20 cellular contexts compared by ENCODE assay signal in the genomic region with DNA sequence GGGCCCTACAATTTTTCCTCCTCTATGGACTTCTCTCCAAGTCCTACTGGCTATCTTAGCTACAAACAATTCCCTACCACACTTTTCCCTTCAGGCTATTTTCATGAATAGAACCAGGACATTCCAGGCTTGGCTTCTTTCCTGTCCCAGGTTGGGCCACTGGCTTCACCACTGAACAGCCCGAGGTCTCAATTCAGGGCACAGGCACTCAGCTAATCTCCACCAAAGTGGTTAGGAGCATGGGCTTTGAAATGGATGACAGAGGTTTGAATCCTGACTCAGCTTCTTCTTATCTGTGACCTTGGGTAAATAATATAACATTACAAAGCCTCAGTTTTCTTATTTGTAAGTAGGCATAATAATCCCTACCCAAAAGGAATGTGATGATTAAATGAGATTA. TPM values are rescaled to one million over a fixed set of nuclear protein-coding genes. Genes with fewer than 3 reads are reported as not detected.
DNase-seq lines count a peak whose midpoint lies in the region; ATAC-seq, FAIRE-seq and TF ChIP-seq lines count a peak whose summit lies in the region.
"Had no signal": no experiment of that assay in that cellular context is flagged by ENCODE, and none has a peak within 500 bp of the region (broad histone marks: within the 10 kb centered on the region; RNA-seq: fewer than 3 reads in every experiment).

No MANE protein-coding gene starts in this region.

- BruUV-seq in HepG2 (replicated peaks; lab: Mats Ljungman, UMichigan) (no TSS peak), PC-3 (replicated peaks; lab: Mats Ljungman, UMichigan) (no TSS peak)

- peaks cover 10% of the 10 kb centered on the region for H3K36me3 Mint-ChIP-seq in endothelial cell (ENCODE audit: low read depth, unreplicated experiment)
- no peaks in the 10 kb centered on the region for H3K36me3 Mint-ChIP-seq in activated T-cell treated with anti-CD3 and anti-CD28 coated beads, Interleukin-2, amount 50 U/mL, for 4 hours (ENCODE audit: insufficient read depth)
- no peaks in the 10 kb centered on the region for H3K36me3 Mint-ChIP-seq in CD8-positive, alpha-beta T cell
- H3K36me3 Mint-ChIP-seq in activated CD8-positive, alpha-beta T cell treated with anti-CD3 and anti-CD28 coated beads for 36 hours (ENCODE audit: low read depth) = no peaks in the 10 kb centered on the region

- H3K79me2 ChIP-seq in HepG2 (ENCODE audit: insufficient read depth, low read length) (no peaks in the 10 kb centered on the region), PC-3 (ENCODE audit: low read length) (no peaks in the 10 kb centered on the region)

- no peaks in the 10 kb centered on the region for H3K9me3 ChIP-seq in HepG2 (ENCODE audit: low read length)
- no peaks in the 10 kb centered on the region for H3K9me3 ChIP-seq in right lobe of liver
- no peaks in the 10 kb centered on the region for H3K9me3 ChIP-seq in PC-3 (ENCODE audit: low read length)
- H3K9me3 ChIP-seq in CD8-positive, alpha-beta T cell (ENCODE audit: low read length) = no peaks in the 10 kb centered on the region

- H3K4me2 ChIP-seq in HepG2 (ENCODE audit: low read depth, low read length) = 0 out of 2 replicates have a peak overlapping the region, but pooled peaks have one; percentile 60
- no peak overlapping the region for H3K4me2 ChIP-seq in PC-3 (ENCODE audit: low read length)

- ATAC-seq in HepG2 (no peak), right lobe of liver (no peak), PC-3 (no peak)
- no peak for ATAC-seq in activated T-cell treated with anti-CD3 and anti-CD28 coated beads, Interleukin-2, amount 50 U/mL, for 4 hours
- ATAC-seq in CD8-positive, alpha-beta T cell = no peak
- ATAC-seq in activated CD8-positive, alpha-beta T cell treated with anti-CD3 and anti-CD28 coated beads for 36 hours = no peak
- ATAC-seq: HCT116 had no signal

- H3K9me3 Mint-ChIP-seq in endothelial cell (ENCODE audit: unreplicated experiment) = peaks cover 4% of the 10 kb centered on the region
- no peaks in the 10 kb centered on the region for H3K9me3 Mint-ChIP-seq in activated T-cell treated with anti-CD3 and anti-CD28 coated beads, Interleukin-2, amount 50 U/mL, for 4 hours
- H3K9me3 Mint-ChIP-seq in CD8-positive, alpha-beta T cell = no peaks in the 10 kb centered on the region
- no peaks in the 10 kb centered on the region for H3K9me3 Mint-ChIP-seq in activated CD8-positive, alpha-beta T cell treated with anti-CD3 and anti-CD28 coated beads for 36 hours
- H3K9me3 Mint-ChIP-seq: CD4-positive, CD25-positive, alpha-beta regulatory T cell had no signal

- TF ChIP-seq RAD21 in HepG2 (CRISPR knock-in tag; IDR thresholded peaks at IDR 0.05) = no peak

- TF ChIP-seq EP300 in HepG2 (IDR thresholded peaks at IDR 0.05; ENCODE audit: low read depth in 2 of 2, low read length in 2 of 2) = no peak
- TF ChIP-seq EP300 in HepG2 (CRISPR knock-in tag; IDR thresholded peaks at IDR 0.05; ENCODE audit: borderline replicate concordance) = no peak

- no peak for TF ChIP-seq POLR2A in HepG2 (IDR thresholded peaks at IDR 0.05; ENCODE audit: insufficient read depth in 1 of 2, low read depth in 2 of 2, low read length in 2 of 2)
- TF ChIP-seq POLR2A in right lobe of liver (IDR thresholded peaks at IDR 0.05) = no peak

- TF ChIP-seq CTCF in HepG2 (CRISPR knock-in tag; IDR thresholded peaks at IDR 0.05) (no peak), right lobe of liver (IDR thresholded peaks at IDR 0.05) (no peak), PC-3 (conservative IDR thresholded peaks at IDR 0.05; ENCODE audit: low read depth, low read length) (no peak), endothelial cell (IDR thresholded peaks at IDR 0.05; ENCODE audit: unreplicated experiment) (no peak)
- no peak for TF ChIP-seq CTCF in CD8-positive, alpha-beta T cell (IDR thresholded peaks at IDR 0.05)
- TF ChIP-seq CTCF in activated CD8-positive, alpha-beta T cell treated with anti-CD3 and anti-CD28 coated beads for 36 hours (IDR thresholded peaks at IDR 0.05) = no peak

- H3K27me3 Mint-ChIP-seq in endothelial cell (ENCODE audit: unreplicated experiment) = peaks cover 5% of the 10 kb centered on the region
- H3K27me3 Mint-ChIP-seq in activated T-cell treated with anti-CD3 and anti-CD28 coated beads, Interleukin-2, amount 50 U/mL, for 4 hours (ENCODE audit: low read depth) = no peaks in the 10 kb centered on the region
- no peaks in the 10 kb centered on the region for H3K27me3 Mint-ChIP-seq in CD8-positive, alpha-beta T cell (ENCODE audit: low read depth)
- H3K27me3 Mint-ChIP-seq in activated CD8-positive, alpha-beta T cell treated with anti-CD3 and anti-CD28 coated beads for 36 hours = no peaks in the 10 kb centered on the region

- H3K4me3 ChIP-seq in HepG2 (replicated peaks in 1 of 3; ENCODE audit: insufficient read depth in 1 of 3, low read depth in 2 of 3, low read length in 3 of 3) (no peak overlapping the region), right lobe of liver (no peak overlapping the region), PC-3 (ENCODE audit: low read length) (no peak overlapping the region)
- H3K4me3 ChIP-seq in CD8-positive, alpha-beta T cell (ENCODE audit: low read depth, low read length) = no peak overlapping the region

- intact Hi-C loops in HepG2 (cut with micrococcal nuclease; ENCODE audit: unreplicated experiment) = no loop called here
- intact Hi-C loops in right lobe of liver (cut with DNase I) = no loop called here
- intact Hi-C loops in PC-3 (cut with micrococcal nuclease) = no loop called here
- intact Hi-C loops in CD8-positive, alpha-beta T cell (cut with DNase I, micrococcal nuclease) = no loop called here
- intact Hi-C loops in activated CD8-positive, alpha-beta T cell treated with anti-CD3 and anti-CD28 coated beads for 36 hours (cut with micrococcal nuclease) = no loop called here

- H3K9me2 ChIP-seq in PC-3 (replicated peaks; ENCODE audit: low read length) = no peaks in the 10 kb centered on the region

- in situ Hi-C loops in HepG2 (cut with HindIII; ENCODE audit: extremely low pct_ligation_motif_present, low pct_unique_long_range_greater_than_20kb) = no loop called here

- H3K27ac ChIP-seq in HepG2 (ENCODE audit: extremely low read length, insufficient read depth, low read length) (peak overlapping the region; percentile 9), right lobe of liver (no peak overlapping the region), PC-3 (ENCODE audit: low read length) (no peak overlapping the region)
- H3K27ac ChIP-seq in CD8-positive, alpha-beta T cell (ENCODE audit: low read depth, low read length) = no peak overlapping the region
- H3K27ac ChIP-seq: HL-60 had no signal

- POLR2A ChIA-PET in HepG2 (lab: Yijun Ruan, JAX) = interaction anchor here (1.0 to 3.1 kb wide), 5 partner anchors 24 to 65 kb away, joined by 3 to 24 read pairs (median 10); no protein-coding TSS in a partner anchor
- POLR2A ChIA-PET in PC-3 (lab: Charles Lee; ENCODE audit: unreplicated experiment) = no interaction called here
- POLR2A ChIA-PET in CD8-positive, alpha-beta T cell (lab: Charles Lee) = no interaction called here
- POLR2A ChIA-PET in activated CD8-positive, alpha-beta T cell treated with anti-CD3 and anti-CD28 coated beads for 36 hours (lab: Charles Lee) = interaction anchor here (1.3 kb wide), 1 partner anchor 38 kb away, joined by 5 read pairs; no protein-coding TSS in a partner anchor

- H3K9ac ChIP-seq in HepG2 (ENCODE audit: insufficient read depth, low read depth, low read length) = no peak overlapping the region
- H3K9ac ChIP-seq in PC-3 (ENCODE audit: low read length) = no peak overlapping the region

- no peaks in the 10 kb centered on the region for H3K36me3 ChIP-seq in HepG2 (replicated peaks in 1 of 2; ENCODE audit: control insufficient read depth in 1 of 2, insufficient read depth in 2 of 2, low read length in 2 of 2)
- no peaks in the 10 kb centered on the region for H3K36me3 ChIP-seq in right lobe of liver
- no peaks in the 10 kb centered on the region for H3K36me3 ChIP-seq in PC-3 (ENCODE audit: low read depth, low read length)
- H3K36me3 ChIP-seq in CD8-positive, alpha-beta T cell (ENCODE audit: insufficient read depth, low read length) = no peaks in the 10 kb centered on the region

- peaks cover 4% of the 10 kb centered on the region for H3K4me1 Mint-ChIP-seq in endothelial cell (ENCODE audit: unreplicated experiment)
- H3K4me1 Mint-ChIP-seq in activated T-cell treated with anti-CD3 and anti-CD28 coated beads, Interleukin-2, amount 50 U/mL, for 4 hours (ENCODE audit: low read depth) = no peaks in the 10 kb centered on the region
- no peaks in the 10 kb centered on the region for H3K4me1 Mint-ChIP-seq in CD8-positive, alpha-beta T cell (ENCODE audit: low read depth)
- no peaks in the 10 kb centered on the region for H3K4me1 Mint-ChIP-seq in activated CD8-positive, alpha-beta T cell treated with anti-CD3 and anti-CD28 coated beads for 36 hours (ENCODE audit: low read depth)
- H3K4me1 Mint-ChIP-seq: CD4-positive, CD25-positive, alpha-beta regulatory T cell had no signal

- H4K20me1 ChIP-seq in HepG2 (ENCODE audit: insufficient read depth, low read length) (no peaks in the 10 kb centered on the region), PC-3 (ENCODE audit: low read length) (no peaks in the 10 kb centered on the region)

- H3K27me3 ChIP-seq in HepG2 (ENCODE audit: control insufficient read depth in 1 of 2, insufficient read depth in 2 of 2, low read length in 2 of 2) = no peaks in the 10 kb centered on the region
- no peaks in the 10 kb centered on the region for H3K27me3 ChIP-seq in right lobe of liver
- H3K27me3 ChIP-seq in PC-3 (ENCODE audit: low read length) = no peaks in the 10 kb centered on the region
- no peaks in the 10 kb centered on the region for H3K27me3 ChIP-seq in CD8-positive, alpha-beta T cell (ENCODE audit: insufficient read depth, low read length)

- H2AFZ ChIP-seq in HepG2 (ENCODE audit: low read length) = no peak overlapping the region
- H2AFZ ChIP-seq in PC-3 (ENCODE audit: low read length) = no peak overlapping the region

- H3K4me1 ChIP-seq in HepG2 (ENCODE audit: insufficient read depth, low read length) (peaks cover 35% of the 10 kb centered on the region), right lobe of liver (peaks cover 0 to 5% (median 0%) of the 10 kb centered on the region in 4 donors), PC-3 (ENCODE audit: insufficient read depth, low read length) (0 out of 2 replicates have a peak, but pooled peaks cover 7% of the 10 kb centered on the region)
- H3K4me1 ChIP-seq in CD8-positive, alpha-beta T cell (ENCODE audit: insufficient read depth, low read length) = no peaks in the 10 kb centered on the region

- no peak overlapping the region for H3K4me3 Mint-ChIP-seq in endothelial cell (ENCODE audit: unreplicated experiment)
- H3K4me3 Mint-ChIP-seq in activated T-cell treated with anti-CD3 and anti-CD28 coated beads, Interleukin-2, amount 50 U/mL, for 4 hours = no peak overlapping the region
- no peak overlapping the region for H3K4me3 Mint-ChIP-seq in CD8-positive, alpha-beta T cell
- no peak overlapping the region for H3K4me3 Mint-ChIP-seq in activated CD8-positive, alpha-beta T cell treated with anti-CD3 and anti-CD28 coated beads for 36 hours
- H3K4me3 Mint-ChIP-seq: CD4-positive, CD25-positive, alpha-beta regulatory T cell had no signal

- 8% methylated on average over 1 of the region's 1 CpG for WGBS in HepG2 (ENCODE audit: low lambda C conversion rate)
- WGBS in right lobe of liver (ENCODE audit: insufficient coverage, low coverage, low lambda C conversion rate, missing lambda C conversion rate) = 83% methylated on average over 1 of the region's 1 CpG

- H3F3A ChIP-seq in PC-3 (ENCODE audit: low read length, unreplicated experiment) = no peaks in the 10 kb centered on the region

- FAIRE-seq in HepG2 (lab: Jason Lieb, UNC) = no peak
- FAIRE-seq: D721Med had no signal

- CTCF ChIA-PET in HepG2 (lab: Yijun Ruan, JAX; ENCODE audit: low intra/inter-chr PET ratio, low total read pairs) (interaction anchor here (1.6 kb wide), 1 partner anchor 24 kb away, joined by 5 read pairs; no protein-coding TSS in a partner anchor), PC-3 (lab: Charles Lee) (no interaction called here)
- CTCF ChIA-PET in CD8-positive, alpha-beta T cell (lab: Charles Lee) = no interaction called here
- CTCF ChIA-PET in activated CD8-positive, alpha-beta T cell treated with anti-CD3 and anti-CD28 coated beads for 36 hours (lab: Charles Lee) = interaction anchor here (1.2 to 2.1 kb wide), 3 partner anchors 9 to 65 kb away, joined by 3 to 5 read pairs (median 4); no protein-coding TSS in a partner anchor

- no peak for DNase-seq in HepG2 (ENCODE audit: low spot score)
- no peak for DNase-seq in right lobe of liver
- DNase-seq in PC-3 = peak; percentile 62
- no peak for DNase-seq in endothelial cell (ENCODE audit: low spot score)
- no peak for DNase-seq in activated T-cell treated with anti-CD3 and anti-CD28 coated beads, Interleukin-2, amount 50 U/mL, for 4 hours
- no peak for DNase-seq in C1 segment of cervical spinal cord (lab: John Stamatoyannopoulos, UW)
- no peak for DNase-seq in CD8-positive, alpha-beta T cell
- DNase-seq in activated CD8-positive, alpha-beta T cell treated with anti-CD3 and anti-CD28 coated beads for 36 hours = no peak
- DNase-seq: CD4-positive, CD25-positive, alpha-beta regulatory T cell; DND-41; KG1; MM.1S; NCI-H1105 treated with DMSO at 0.1 percent for 48 hours; NCI-H187; NCI-H510A treated with DMSO at 0.1 percent for 48 hours; SIG-M5; SW 1271 had no signal

- peak overlapping the region; percentile 4 for H3K27ac Mint-ChIP-seq in endothelial cell (ENCODE audit: unreplicated experiment)
- H3K27ac Mint-ChIP-seq in CD8-positive, alpha-beta T cell = no peak overlapping the region
- H3K27ac Mint-ChIP-seq in activated CD8-positive, alpha-beta T cell treated with anti-CD3 and anti-CD28 coated beads for 36 hours = no peak overlapping the region

RNA-seq across cellular contexts. Expression of gene ZNF629, which starts 50.9 kb away (rescaled TPM):
- 14.3 and 16.5 TPM in 2 replicates for total RNA-seq in HepG2 (2016; rRNA removed; fragmentation: Illumina TruSeq; extraction: Trizol)
- 1.3 TPM in 2 replicates for total RNA-seq in HepG2 (2016; cell fraction: cytosol; rRNA removed; fragmentation: Illumina TruSeq; extraction: Trizol; ENCODE audit: low read depth)
- total RNA-seq in HepG2 (2016; cell fraction: insoluble cytoplasmic fraction; rRNA removed; fragmentation: Illumina TruSeq; extraction: Trizol) = 12.7 and 16.5 TPM in 2 replicates
- 5.2 and 5.9 TPM in 2 replicates for total RNA-seq in HepG2 (2016; cell fraction: membrane; rRNA removed; fragmentation: Illumina TruSeq; extraction: Trizol)
- total RNA-seq in HepG2 (2016; cell fraction: nucleus; rRNA removed; fragmentation: Illumina TruSeq; extraction: Trizol) = 15.1 and 17.8 TPM in 2 replicates
- polyA plus RNA-seq in HepG2 (2011; rRNA removed) = 6.1 and 8.2 TPM in 2 replicates
- polyA plus RNA-seq in HepG2 (2011; cell fraction: cytosol; rRNA removed) = 3.9 and 4.8 TPM in 2 replicates
- polyA plus RNA-seq in HepG2 (2011; cell fraction: nucleus; rRNA removed) = 25.0 TPM in 2 replicates
- 9.2 and 10.1 TPM in 2 replicates for polyA plus RNA-seq in HepG2 (2012)
- polyA plus RNA-seq in HepG2 (2016; cell fraction: cytosol; fragmentation: Illumina TruSeq; extraction: Trizol; ENCODE audit: low read depth) = 0.64 and 0.65 TPM in 2 replicates
- 11.8 and 14.8 TPM in 2 replicates for polyA plus RNA-seq in HepG2 (2016; cell fraction: insoluble cytoplasmic fraction; fragmentation: Illumina TruSeq; extraction: Trizol; ENCODE audit: low read depth)
- 2.2 and 2.7 TPM in 2 replicates for polyA plus RNA-seq in HepG2 (2016; cell fraction: membrane; fragmentation: Illumina TruSeq; extraction: Trizol; ENCODE audit: low read depth)
- 25.2 and 26.3 TPM in 2 replicates for polyA plus RNA-seq in HepG2 (2016; cell fraction: nucleus; fragmentation: Illumina TruSeq; extraction: Trizol; ENCODE audit: insufficient read depth, low read depth)
- 9.3 and 12.7 TPM in 2 replicates for polyA minus RNA-seq in HepG2 (2011; rRNA and poly(A)+ RNA removed; ENCODE audit: low replicate concordance)
- polyA minus RNA-seq in HepG2 (2011; cell fraction: cytosol; rRNA and poly(A)+ RNA removed) = 8.3 and 9.5 TPM in 2 replicates
- 15.8 and 22.4 TPM in 2 replicates for polyA minus RNA-seq in HepG2 (2011; cell fraction: nucleus; rRNA and poly(A)+ RNA removed)
- total RNA-seq in right lobe of liver = 1 to 10 TPM; 3.7 to 4.8 (median 4.3) TPM
- total RNA-seq in PC-3 (2014; rRNA removed) = 7.8 and 8.4 TPM in 2 replicates
- 29.7 TPM for total RNA-seq in endothelial cell (ENCODE audit: unreplicated experiment)
- 1 to 10 TPM; 5.3 to 7.0 (median 7.0) TPM for total RNA-seq in activated T-cell treated with anti-CD3 and anti-CD28 coated beads, Interleukin-2, amount 50 U/mL, for 4 hours
- 1 to 10 TPM; 1.7 to 1.9 TPM for total RNA-seq in CD8-positive, alpha-beta T cell
- 1 to 10 TPM; 2.8 to 3.2 TPM for total RNA-seq in activated CD8-positive, alpha-beta T cell treated with anti-CD3 and anti-CD28 coated beads for 36 hours

RNA-seq across cellular contexts. Expression of gene BCL7C, which starts 56.0 kb away (rescaled TPM):
- total RNA-seq in HepG2 (2016; rRNA removed; fragmentation: Illumina TruSeq; extraction: Trizol) (20.6 and 33.8 TPM in 2 replicates), right lobe of liver (10 to 100 TPM in 2 of 6 experiments, 1 to 10 TPM in 4; 5.9 to 14.3 (median 7.9) TPM), PC-3 (2014; rRNA removed) (75.6 and 97.3 TPM in 2 replicates), endothelial cell (ENCODE audit: unreplicated experiment) (53.9 TPM)
- total RNA-seq in HepG2 (2016; cell fraction: cytosol; rRNA removed; fragmentation: Illumina TruSeq; extraction: Trizol; ENCODE audit: low read depth) = 194 and 197 TPM in 2 replicates
- 22.9 and 35.1 TPM in 2 replicates for total RNA-seq in HepG2 (2016; cell fraction: insoluble cytoplasmic fraction; rRNA removed; fragmentation: Illumina TruSeq; extraction: Trizol)
- 119 and 127 TPM in 2 replicates for total RNA-seq in HepG2 (2016; cell fraction: membrane; rRNA removed; fragmentation: Illumina TruSeq; extraction: Trizol)
- 13.0 and 13.8 TPM in 2 replicates for total RNA-seq in HepG2 (2016; cell fraction: nucleus; rRNA removed; fragmentation: Illumina TruSeq; extraction: Trizol)
- polyA plus RNA-seq in HepG2 (2011; rRNA removed) = 17.3 and 17.7 TPM in 2 replicates
- polyA plus RNA-seq in HepG2 (2011; cell fraction: cytosol; rRNA removed) = 16.6 and 23.0 TPM in 2 replicates
- 6.8 and 7.6 TPM in 2 replicates for polyA plus RNA-seq in HepG2 (2011; cell fraction: nucleus; rRNA removed)
- 9.5 and 11.7 TPM in 2 replicates for polyA plus RNA-seq in HepG2 (2012)
- polyA plus RNA-seq in HepG2 (2016; cell fraction: cytosol; fragmentation: Illumina TruSeq; extraction: Trizol; ENCODE audit: low read depth) = 217 TPM in 2 replicates
- 24.4 and 25.8 TPM in 2 replicates for polyA plus RNA-seq in HepG2 (2016; cell fraction: insoluble cytoplasmic fraction; fragmentation: Illumina TruSeq; extraction: Trizol; ENCODE audit: low read depth)
- 119 and 124 TPM in 2 replicates for polyA plus RNA-seq in HepG2 (2016; cell fraction: membrane; fragmentation: Illumina TruSeq; extraction: Trizol; ENCODE audit: low read depth)
- polyA plus RNA-seq in HepG2 (2016; cell fraction: nucleus; fragmentation: Illumina TruSeq; extraction: Trizol; ENCODE audit: insufficient read depth, low read depth) = 23.8 and 25.6 TPM in 2 replicates
- polyA minus RNA-seq in HepG2 (2011; rRNA and poly(A)+ RNA removed; ENCODE audit: low replicate concordance) = 4.2 and 4.3 TPM in 2 replicates
- polyA minus RNA-seq in HepG2 (2011; cell fraction: cytosol; rRNA and poly(A)+ RNA removed) = 5.2 and 7.2 TPM in 2 replicates
- polyA minus RNA-seq in HepG2 (2011; cell fraction: nucleus; rRNA and poly(A)+ RNA removed) = 3.6 and 3.9 TPM in 2 replicates
- 10 to 100 TPM; 22.1 to 24.8 (median 23.7) TPM for total RNA-seq in activated T-cell treated with anti-CD3 and anti-CD28 coated beads, Interleukin-2, amount 50 U/mL, for 4 hours
- total RNA-seq in CD8-positive, alpha-beta T cell = 10 to 100 TPM; 16.0 to 16.2 TPM
- 10 to 100 TPM; 21.8 to 23.6 TPM for total RNA-seq in activated CD8-positive, alpha-beta T cell treated with anti-CD3 and anti-CD28 coated beads for 36 hours

RNA-seq across cellular contexts. Expression of gene CTF1, which starts 58.5 kb away (rescaled TPM):
- total RNA-seq in HepG2 (2016; rRNA removed; fragmentation: Illumina TruSeq; extraction: Trizol) (0.11 and 0.13 TPM in 2 replicates), right lobe of liver (under 1 TPM in 4 of 6 experiments, not detected in 2; 0.13 to 0.74 (median 0.43) TPM), PC-3 (2014; rRNA removed) (0.29 and 0.98 TPM in 2 replicates), endothelial cell (ENCODE audit: unreplicated experiment) (3.4 TPM)
- total RNA-seq in HepG2 (2016; cell fraction: cytosol; rRNA removed; fragmentation: Illumina TruSeq; extraction: Trizol; ENCODE audit: low read depth) = 0.18 and 0.20 TPM in 2 replicates
- total RNA-seq in HepG2 (2016; cell fraction: insoluble cytoplasmic fraction; rRNA removed; fragmentation: Illumina TruSeq; extraction: Trizol) = 0.19 TPM in 1 of 2 replicates, not detected in the other
- 0.19 and 0.31 TPM in 2 replicates for total RNA-seq in HepG2 (2016; cell fraction: membrane; rRNA removed; fragmentation: Illumina TruSeq; extraction: Trizol)
- total RNA-seq in HepG2 (2016; cell fraction: nucleus; rRNA removed; fragmentation: Illumina TruSeq; extraction: Trizol) = not detected in 2 replicates
- polyA plus RNA-seq in HepG2 (2011; rRNA removed) = 1.8 and 2.6 TPM in 2 replicates
- polyA plus RNA-seq in HepG2 (2011; cell fraction: cytosol; rRNA removed) = 1.5 and 1.6 TPM in 2 replicates
- 1.7 and 2.3 TPM in 2 replicates for polyA plus RNA-seq in HepG2 (2011; cell fraction: nucleus; rRNA removed)
- polyA plus RNA-seq in HepG2 (2012) = 0.57 and 0.99 TPM in 2 replicates
- 0.20 and 0.23 TPM in 2 replicates for polyA plus RNA-seq in HepG2 (2016; cell fraction: cytosol; fragmentation: Illumina TruSeq; extraction: Trizol; ENCODE audit: low read depth)
- polyA plus RNA-seq in HepG2 (2016; cell fraction: insoluble cytoplasmic fraction; fragmentation: Illumina TruSeq; extraction: Trizol; ENCODE audit: low read depth) = 0.44 and 0.81 TPM in 2 replicates
- polyA plus RNA-seq in HepG2 (2016; cell fraction: membrane; fragmentation: Illumina TruSeq; extraction: Trizol; ENCODE audit: low read depth) = 0.44 and 0.47 TPM in 2 replicates
- 0.28 and 0.49 TPM in 2 replicates for polyA plus RNA-seq in HepG2 (2016; cell fraction: nucleus; fragmentation: Illumina TruSeq; extraction: Trizol; ENCODE audit: insufficient read depth, low read depth)
- polyA minus RNA-seq in HepG2 (2011; rRNA and poly(A)+ RNA removed; ENCODE audit: low replicate concordance) = 0.94 and 3.5 TPM in 2 replicates
- 0.49 and 0.97 TPM in 2 replicates for polyA minus RNA-seq in HepG2 (2011; cell fraction: cytosol; rRNA and poly(A)+ RNA removed)
- 0.25 and 0.77 TPM in 2 replicates for polyA minus RNA-seq in HepG2 (2011; cell fraction: nucleus; rRNA and poly(A)+ RNA removed)
- total RNA-seq in activated T-cell treated with anti-CD3 and anti-CD28 coated beads, Interleukin-2, amount 50 U/mL, for 4 hours = under 1 TPM; 0.18 to 0.33 (median 0.28) TPM
- not detected for total RNA-seq in CD8-positive, alpha-beta T cell
- total RNA-seq in activated CD8-positive, alpha-beta T cell treated with anti-CD3 and anti-CD28 coated beads for 36 hours = under 1 TPM; 0.31 to 0.32 TPM
- polyA plus RNA-seq: CD4-positive, CD25-positive, alpha-beta regulatory T cell had no signal

Comparison
In these comparisons a context has a peak if more than half of its experiments do, and no peak if none do; other contexts are left out.
1. CTCF ChIA-PET loops: an anchor here in HepG2 (1.6 kb wide) and activated CD8-positive, alpha-beta T cell treated with anti-CD3 and anti-CD28 coated beads for 36 hours (1.2 to 2.1 kb wide); none called in PC-3 and CD8-positive, alpha-beta T cell.
2. POLR2A ChIA-PET loops: an anchor here in HepG2 (1.0 to 3.1 kb wide) and activated CD8-positive, alpha-beta T cell treated with anti-CD3 and anti-CD28 coated beads for 36 hours (1.3 kb wide); none called in PC-3 and CD8-positive, alpha-beta T cell.